25 cellular contexts compared by ENCODE assay signal in genomic region chr12:69686731-69687130, GRCh38. TPM values are rescaled to one million over a fixed set of nuclear protein-coding genes. Genes with fewer than 3 reads are reported as not detected.
DNase-seq lines count a peak whose midpoint lies in the region; ATAC-seq, FAIRE-seq and TF ChIP-seq lines count a peak whose summit lies in the region.
"Had no signal": no experiment of that assay in that cellular context is flagged by ENCODE, and none has a peak within 500 bp of the region (broad histone marks: within the 10 kb centered on the region; RNA-seq: fewer than 3 reads in every experiment).

No MANE protein-coding gene starts in this region.

- H3K27me3 ChIP-seq in testis, result no peaks in the 10 kb centered on the region
- H3K27me3 ChIP-seq: dorsolateral prefrontal cortex, left lung, SJCRH30, spleen, upper lobe of right lung had no signal

- H3K27ac ChIP-seq in A549 (peak overlapping the region; percentile 60 to 87; a peak in 4 of 6 replicates), kidney (ENCODE audit: low read depth in 2 of 2, low read length in 2 of 2) (peak overlapping the region; percentile 45 to 84), testis (no peak overlapping the region)
- H3K27ac ChIP-seq: esophagus squamous epithelium, left lung, parathyroid adenoma, SJCRH30, spleen, upper lobe of right lung had no signal

- TF ChIP-seq CTCF in A549 (IDR thresholded peaks at IDR 0.05) (no peak), kidney (IDR thresholded peaks at IDR 0.05; ENCODE audit: borderline replicate concordance, extremely low read depth, insufficient read depth) (no peak), testis (IDR thresholded peaks at IDR 0.05) (no peak)

- POLR2A ChIA-PET in A549 (lab: Yijun Ruan, JAX), result no interaction called here

- no peak for DNase-seq in A549 (ENCODE audit: low read depth in 1 of 2, low spot score in 1 of 2)
- no peak for DNase-seq in kidney
- no peak for DNase-seq in activated CD4-positive, alpha-beta T cell treated with anti-CD3 and anti-CD28 coated beads, Interleukin-2, amount 50 U/mL, for 4 hours
- no peak for DNase-seq in testis
- no peak for DNase-seq in hepatic stellate cell (ENCODE audit: low spot score)
- DNase-seq in Right ventricle myocardium superior, result no peak
- DNase-seq: 8988T; activated CD4-positive, alpha-beta T cell treated with anti-CD3 and anti-CD28 coated beads for 48 hours; CD4-positive, alpha-beta memory T cell; dorsolateral prefrontal cortex; esophagus squamous epithelium; hippocampal formation; left lung; NCI-H1048; NCI-H2171 treated with DMSO at 0.1 percent for 48 hours; SJCRH30; spleen; stimulated activated naive CD4-positive, alpha-beta T cell treated with Interleukin-2 at 50 U/mL for 16 hours; T1000; upper lobe of right lung had no signal

- H3K36me3 ChIP-seq in kidney (ENCODE audit: control insufficient read depth in 1 of 2, insufficient read depth in 2 of 2, low read length in 2 of 2), result no peaks in the 10 kb centered on the region
- H3K36me3 ChIP-seq in testis (ENCODE audit: low read depth, missing control alignments), result no peaks in the 10 kb centered on the region
- H3K36me3 ChIP-seq: esophagus squamous epithelium, left lung, SJCRH30, spleen, upper lobe of right lung had no signal

- H3K4me2 ChIP-seq in A549, result peak overlapping the region; percentile 10; the same call in 2 of the 3 replicates

- no peak for FAIRE-seq in A549 (lab: Jason Lieb, UNC)
- no peak for FAIRE-seq in kidney (lab: Jason Lieb, UNC)
- FAIRE-seq: GM12891 had no signal

- no peaks in the 10 kb centered on the region for H3K9me3 ChIP-seq in A549
- H3K9me3 ChIP-seq in kidney (ENCODE audit: control insufficient read depth in 1 of 2, low read length in 2 of 2), result no peaks in the 10 kb centered on the region
- no peaks in the 10 kb centered on the region for H3K9me3 ChIP-seq in testis
- H3K9me3 ChIP-seq: esophagus squamous epithelium, left lung, SJCRH30, spleen, upper lobe of right lung had no signal

- H3K4me3 ChIP-seq in A549 (no peak overlapping the region), kidney (ENCODE audit: low read length in 2 of 2) (no peak overlapping the region), testis (no peak overlapping the region)
- H3K4me3 ChIP-seq: dorsolateral prefrontal cortex, esophagus squamous epithelium, left lung, SJCRH30, spleen, upper lobe of right lung had no signal

- 72% methylated on average over 2 of the region's 2 CpGs for WGBS in A549 (ENCODE audit: missing lambda C conversion rate)
- 83 to 90% methylated on average over 2 of the region's 2 CpGs for WGBS in testis, 2 donors

- no peak for TF ChIP-seq RAD21 in A549 (conservative IDR thresholded peaks at IDR 0.05 in 1 of 2, IDR thresholded peaks at IDR 0.05 in 1 of 2)

- no peak for TF ChIP-seq POLR2A in A549 (IDR thresholded peaks at IDR 0.05; ENCODE audit: low read length)
- TF ChIP-seq POLR2A in testis (IDR thresholded peaks at IDR 0.05), result no peak

- TF ChIP-seq EP300 in A549 (IDR thresholded peaks at IDR 0.05), result no peak

- intact Hi-C loops in kidney (cut with DNase I) (no loop called here), testis (cut with DNase I; ENCODE audit: low total_unique reads) (no loop called here), Right ventricle myocardium superior (cut with DNase I) (no loop called here)

- H3K9ac ChIP-seq in kidney (ENCODE audit: low read length in 2 of 2), result no peak overlapping the region
- H3K9ac ChIP-seq: parathyroid adenoma had no signal

- ATAC-seq in A549, result no peak
- ATAC-seq in GM21529 (IDR thresholded peaks at IDR 0.05; ENCODE audit: unreplicated experiment), result peak; percentile 42
- peak; percentile 56 for ATAC-seq in HG03460 (IDR thresholded peaks at IDR 0.05; ENCODE audit: unreplicated experiment)
- ATAC-seq in Right ventricle myocardium superior (ENCODE audit: poor library complexity), result no peak
- ATAC-seq: left lung, upper lobe of right lung had no signal

- CTCF ChIA-PET in A549 (lab: Yijun Ruan, JAX), result interaction anchor here (0.6 to 1.5 kb wide), 4 partner anchors 9 to 533 kb away, joined by 4 to 5 read pairs (median 4); no protein-coding TSS in a partner anchor

- peaks cover 53% of the 10 kb centered on the region for H3K4me1 ChIP-seq in A549
- peaks cover 0 to 19% of the 10 kb centered on the region in 2 donors for H3K4me1 ChIP-seq in kidney (ENCODE audit: control insufficient read depth in 1 of 2, insufficient read depth in 1 of 2, low read depth in 1 of 2, low read length in 2 of 2)
- H3K4me1 ChIP-seq in testis, result no peaks in the 10 kb centered on the region
- H3K4me1 ChIP-seq: parathyroid adenoma had no signal

TF ChIP-seq in A549, 52 proteins besides CTCF, POLR2A, EP300 and RAD21:
- TF ChIP-seq CHD2 (IDR thresholded peaks at IDR 0.05; ENCODE audit: low read length, partially characterized antibody) (no peak), RCOR1 (IDR thresholded peaks at IDR 0.05; ENCODE audit: low read depth, low read length) (no peak), ZNF302 (CRISPR knock-in tag; IDR thresholded peaks at IDR 0.05) (no peak), NR3C1 (IDR thresholded peaks at IDR 0.05) (no peak), TP53 (CRISPR knock-in tag; IDR thresholded peaks at IDR 0.05) (no peak), EHMT2 (IDR thresholded peaks at IDR 0.05; ENCODE audit: low read depth) (no peak), GATA3 (IDR thresholded peaks at IDR 0.05; ENCODE audit: borderline replicate concordance) (no peak), SMC3 (IDR thresholded peaks at IDR 0.05) (no peak), RARB (CRISPR knock-in tag; IDR thresholded peaks at IDR 0.05) (no peak), CBX2 (IDR thresholded peaks at IDR 0.05; ENCODE audit: borderline replicate concordance, low read depth) (no peak)
- TF ChIP-seq, protein P1, sequence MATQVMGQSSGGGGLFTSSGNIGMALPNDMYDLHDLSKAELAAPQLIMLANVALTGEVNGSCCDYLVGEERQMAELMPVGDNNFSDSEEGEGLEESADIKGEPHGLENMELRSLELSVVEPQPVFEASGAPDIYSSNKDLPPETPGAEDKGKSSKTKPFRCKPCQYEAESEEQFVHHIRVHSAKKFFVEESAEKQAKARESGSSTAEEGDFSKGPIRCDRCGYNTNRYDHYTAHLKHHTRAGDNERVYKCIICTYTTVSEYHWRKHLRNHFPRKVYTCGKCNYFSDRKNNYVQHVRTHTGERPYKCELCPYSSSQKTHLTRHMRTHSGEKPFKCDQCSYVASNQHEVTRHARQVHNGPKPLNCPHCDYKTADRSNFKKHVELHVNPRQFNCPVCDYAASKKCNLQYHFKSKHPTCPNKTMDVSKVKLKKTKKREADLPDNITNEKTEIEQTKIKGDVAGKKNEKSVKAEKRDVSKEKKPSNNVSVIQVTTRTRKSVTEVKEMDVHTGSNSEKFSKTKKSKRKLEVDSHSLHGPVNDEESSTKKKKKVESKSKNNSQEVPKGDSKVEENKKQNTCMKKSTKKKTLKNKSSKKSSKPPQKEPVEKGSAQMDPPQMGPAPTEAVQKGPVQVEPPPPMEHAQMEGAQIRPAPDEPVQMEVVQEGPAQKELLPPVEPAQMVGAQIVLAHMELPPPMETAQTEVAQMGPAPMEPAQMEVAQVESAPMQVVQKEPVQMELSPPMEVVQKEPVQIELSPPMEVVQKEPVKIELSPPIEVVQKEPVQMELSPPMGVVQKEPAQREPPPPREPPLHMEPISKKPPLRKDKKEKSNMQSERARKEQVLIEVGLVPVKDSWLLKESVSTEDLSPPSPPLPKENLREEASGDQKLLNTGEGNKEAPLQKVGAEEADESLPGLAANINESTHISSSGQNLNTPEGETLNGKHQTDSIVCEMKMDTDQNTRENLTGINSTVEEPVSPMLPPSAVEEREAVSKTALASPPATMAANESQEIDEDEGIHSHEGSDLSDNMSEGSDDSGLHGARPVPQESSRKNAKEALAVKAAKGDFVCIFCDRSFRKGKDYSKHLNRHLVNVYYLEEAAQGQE (IDR thresholded peaks at IDR 0.05), result no peak

RNA-seq across cellular contexts. Expression of gene BEST3, which starts 12.4 kb away (rescaled TPM):
- polyA plus RNA-seq in A549 (2011; rRNA removed) (0.57 and 0.61 TPM in 2 replicates), A549 (2017; fragmentation: RNase III; extraction: RNeasy Plus Mini Kit Qiagen cat#74134 plus additional on column Dnase treatment) (0.78 to 1.2 TPM (median 0.93 TPM) in 3 replicates), kidney (ENCODE audit: insufficient read depth, low read depth, low replicate concordance) (0.82 TPM), testis (ENCODE audit: insufficient read depth, low read depth, low replicate concordance) (9.8 TPM)
- polyA plus RNA-seq in A549 (2012; cell fraction: cytosol; rRNA removed), result 0.27 and 0.32 TPM in 2 replicates
- 0.20 and 0.27 TPM in 2 replicates for polyA plus RNA-seq in A549 (2012; cell fraction: nucleus; rRNA removed)
- 0.78 and 0.79 TPM in 2 replicates for polyA minus RNA-seq in A549 (2011; rRNA and poly(A)+ RNA removed)
- total RNA-seq in kidney (0.57 TPM), testis (1 to 10 TPM in 1 of 2 donors, under 1 TPM in 1; 0.74 to 2.1 TPM), Right ventricle myocardium superior (0.48 TPM)
- total RNA-seq: CD4-positive, alpha-beta memory T cell; esophagus squamous epithelium; left lung; SJCRH30; upper lobe of right lung had no signal
- polyA plus RNA-seq: CD4-positive, alpha-beta memory T cell; IgD-negative memory B cell; spleen had no signal

RNA-seq across cellular contexts. Expression of gene RAB3IP, which starts 51.9 kb away (rescaled TPM):
- polyA plus RNA-seq in A549 (2011; rRNA removed) (46.4 and 47.9 TPM in 2 replicates), A549 (2017; fragmentation: RNase III; extraction: RNeasy Plus Mini Kit Qiagen cat#74134 plus additional on column Dnase treatment) (11.5 to 14.2 TPM (median 12.1 TPM) in 3 replicates), kidney (ENCODE audit: insufficient read depth, low read depth, low replicate concordance) (58.4 TPM), testis (ENCODE audit: insufficient read depth, low read depth, low replicate concordance) (133 TPM)
- 6.8 and 6.9 TPM in 2 replicates for polyA plus RNA-seq in A549 (2012; cell fraction: cytosol; rRNA removed)
- 3.6 and 5.8 TPM in 2 replicates for polyA plus RNA-seq in A549 (2012; cell fraction: nucleus; rRNA removed)
- 22.1 and 23.5 TPM in 2 replicates for polyA minus RNA-seq in A549 (2011; rRNA and poly(A)+ RNA removed)
- total RNA-seq in kidney (73.6 TPM), testis (100 to 1,000 TPM in 1 of 2 donors, 10 to 100 TPM in 1; 50.9 to 105 TPM), Right ventricle myocardium superior (20.3 TPM)

Comparison
In these comparisons a context has a peak if more than half of its experiments do, and no peak if none do; other contexts are left out.
1. ATAC-seq: peak in GM21529 (single experiment) and HG03460 (single experiment); none in A549 (0 of 2) and Right ventricle myocardium superior (single experiment).
2. H3K27ac ChIP-seq: peak in A549 (2 of 2) and kidney (2 of 2); none in testis (0 of 2).